In genomic region chr2:108632748-108633147, GRCh38 we compare ENCODE assay signal across 1 cellular context.
TF ChIP-seq lines count a peak whose summit lies in the region.

No MANE protein-coding gene starts in this region.

TF ChIP-seq in GM12878, 131 proteins besides CTCF, POLR2A, EP300 and RAD21 (continued from another document):
- TF ChIP-seq ZBTB4 (CRISPR knock-in tag; IDR thresholded peaks at IDR 0.05) (no peak), JUND (IDR thresholded peaks at IDR 0.05; ENCODE audit: low read depth, low read length) (no peak), PAX5 (IDR thresholded peaks at IDR 0.05; ENCODE audit: borderline replicate concordance, low read depth, low read length) (no peak), HDAC6 (IDR thresholded peaks at IDR 0.05; ENCODE audit: unreplicated experiment) (no peak), PRDM15 (CRISPR knock-in tag; IDR thresholded peaks at IDR 0.05) (no peak), ZNF592 (IDR thresholded peaks at IDR 0.05) (no peak)
